In the genomic region with DNA sequence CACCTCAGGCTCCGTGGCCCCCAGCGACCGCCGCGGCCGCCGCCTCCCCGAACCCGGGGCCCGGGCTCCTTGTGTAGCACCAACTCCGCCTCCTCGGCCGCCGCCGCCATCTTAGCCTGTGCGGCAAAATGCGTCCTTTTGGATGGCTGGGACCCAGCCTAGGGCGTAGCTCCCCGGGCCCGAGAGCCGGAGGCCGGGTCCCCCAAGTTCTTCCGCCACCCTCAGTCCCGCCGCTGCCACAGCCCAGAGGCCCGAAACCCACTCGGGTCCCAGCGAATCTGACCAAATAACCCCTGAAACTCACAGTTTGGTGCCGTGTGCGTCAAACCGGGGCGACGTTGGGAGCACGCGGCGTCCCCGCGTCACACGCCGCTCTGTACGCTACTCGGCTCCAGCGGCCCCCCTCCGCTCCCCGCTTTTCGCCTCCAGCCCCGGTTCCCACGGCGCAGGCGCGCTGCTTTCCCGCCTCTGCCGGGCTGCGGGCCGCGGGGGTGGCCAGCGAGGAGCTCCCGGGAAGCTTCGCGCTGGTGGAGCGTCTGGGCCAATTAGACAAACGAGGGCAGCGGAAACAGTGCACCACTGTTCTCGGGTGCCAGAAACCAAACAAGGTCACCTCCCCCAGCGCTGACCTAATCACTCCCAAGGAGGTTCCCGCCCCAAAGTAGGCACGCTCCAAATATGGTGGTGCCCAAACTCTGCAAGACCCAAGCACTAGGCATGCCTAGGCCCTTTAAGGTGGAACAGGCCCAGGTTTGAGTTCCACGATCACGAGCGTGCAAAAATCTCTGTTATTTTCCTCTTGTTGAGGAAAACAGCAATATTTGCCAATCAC, we compare ENCODE assay signal across 1 cellular context.
TF ChIP-seq lines count a peak whose summit lies in the region.

A gene (minus strand): TSS at position 350 of the 832 bp plus-strand sequence. CDS start 39,682 bp downstream, outside the sequence.

TF ChIP-seq in HepG2, 621 proteins besides CTCF, POLR2A, EP300 and RAD21 (continued from another document and continues in another):
- TF ChIP-seq, protein P1, sequence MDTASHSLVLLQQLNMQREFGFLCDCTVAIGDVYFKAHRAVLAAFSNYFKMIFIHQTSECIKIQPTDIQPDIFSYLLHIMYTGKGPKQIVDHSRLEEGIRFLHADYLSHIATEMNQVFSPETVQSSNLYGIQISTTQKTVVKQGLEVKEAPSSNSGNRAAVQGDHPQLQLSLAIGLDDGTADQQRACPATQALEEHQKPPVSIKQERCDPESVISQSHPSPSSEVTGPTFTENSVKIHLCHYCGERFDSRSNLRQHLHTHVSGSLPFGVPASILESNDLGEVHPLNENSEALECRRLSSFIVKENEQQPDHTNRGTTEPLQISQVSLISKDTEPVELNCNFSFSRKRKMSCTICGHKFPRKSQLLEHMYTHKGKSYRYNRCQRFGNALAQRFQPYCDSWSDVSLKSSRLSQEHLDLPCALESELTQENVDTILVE (CRISPR knock-in tag; IDR thresholded peaks at IDR 0.05), result no peak
- TF ChIP-seq ZNF468 (CRISPR knock-in tag; IDR thresholded peaks at IDR 0.05), result no peak
- TF ChIP-seq ZNF841 (CRISPR knock-in tag; IDR thresholded peaks at IDR 0.05; ENCODE audit: borderline replicate concordance), result peak; percentile 82; the same call in 1 of the 2 replicates
- TF ChIP-seq ZNF629 (CRISPR knock-in tag; conservative IDR thresholded peaks at IDR 0.05), result 0 out of 2 replicates have a peak, but pooled peaks have one; percentile 43
- peak; percentile 84 for TF ChIP-seq POLR2G (IDR thresholded peaks at IDR 0.05; ENCODE audit: low read depth, low read length)
- TF ChIP-seq, protein P2, sequence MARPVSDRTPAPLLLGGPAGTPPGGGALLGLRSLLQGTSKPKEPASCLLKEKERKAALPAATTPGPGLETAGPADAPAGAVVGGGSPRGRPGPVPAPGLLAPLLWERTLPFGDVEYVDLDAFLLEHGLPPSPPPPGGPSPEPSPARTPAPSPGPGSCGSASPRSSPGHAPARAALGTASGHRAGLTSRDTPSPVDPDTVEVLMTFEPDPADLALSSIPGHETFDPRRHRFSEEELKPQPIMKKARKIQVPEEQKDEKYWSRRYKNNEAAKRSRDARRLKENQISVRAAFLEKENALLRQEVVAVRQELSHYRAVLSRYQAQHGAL (CRISPR knock-in tag; IDR thresholded peaks at IDR 0.05; ENCODE audit: not compliant biosample characterization), result peak; percentile 36
- TF ChIP-seq ISL2 (CRISPR knock-in tag; IDR thresholded peaks at IDR 0.05), result peak; percentile 70; the same call in 1 of the 2 replicates
- TF ChIP-seq, protein P3, sequence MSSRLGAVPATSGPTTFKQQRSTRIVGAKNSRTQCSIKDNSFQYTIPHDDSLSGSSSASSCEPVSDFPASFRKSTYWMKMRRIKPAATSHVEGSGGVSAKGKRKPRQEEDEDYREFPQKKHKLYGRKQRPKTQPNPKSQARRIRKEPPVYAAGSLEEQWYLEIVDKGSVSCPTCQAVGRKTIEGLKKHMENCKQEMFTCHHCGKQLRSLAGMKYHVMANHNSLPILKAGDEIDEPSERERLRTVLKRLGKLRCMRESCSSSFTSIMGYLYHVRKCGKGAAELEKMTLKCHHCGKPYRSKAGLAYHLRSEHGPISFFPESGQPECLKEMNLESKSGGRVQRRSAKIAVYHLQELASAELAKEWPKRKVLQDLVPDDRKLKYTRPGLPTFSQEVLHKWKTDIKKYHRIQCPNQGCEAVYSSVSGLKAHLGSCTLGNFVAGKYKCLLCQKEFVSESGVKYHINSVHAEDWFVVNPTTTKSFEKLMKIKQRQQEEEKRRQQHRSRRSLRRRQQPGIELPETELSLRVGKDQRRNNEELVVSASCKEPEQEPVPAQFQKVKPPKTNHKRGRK (CRISPR knock-in tag; IDR thresholded peaks at IDR 0.05), result no peak
- TF ChIP-seq ZNF3 (CRISPR knock-in tag; IDR thresholded peaks at IDR 0.05), result no peak
- TF ChIP-seq, protein P4, sequence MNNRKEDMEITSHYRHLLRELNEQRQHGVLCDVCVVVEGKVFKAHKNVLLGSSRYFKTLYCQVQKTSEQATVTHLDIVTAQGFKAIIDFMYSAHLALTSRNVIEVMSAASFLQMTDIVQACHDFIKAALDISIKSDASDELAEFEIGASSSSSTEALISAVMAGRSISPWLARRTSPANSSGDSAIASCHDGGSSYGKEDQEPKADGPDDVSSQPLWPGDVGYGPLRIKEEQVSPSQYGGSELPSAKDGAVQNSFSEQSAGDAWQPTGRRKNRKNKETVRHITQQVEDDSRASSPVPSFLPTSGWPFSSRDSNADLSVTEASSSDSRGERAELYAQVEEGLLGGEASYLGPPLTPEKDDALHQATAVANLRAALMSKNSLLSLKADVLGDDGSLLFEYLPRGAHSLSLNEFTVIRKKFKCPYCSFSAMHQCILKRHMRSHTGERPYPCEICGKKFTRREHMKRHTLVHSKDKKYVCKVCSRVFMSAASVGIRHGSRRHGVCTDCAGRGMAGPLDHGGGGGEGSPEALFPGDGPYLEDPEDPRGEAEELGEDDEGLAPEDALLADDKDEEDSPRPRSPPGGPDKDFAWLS (CRISPR knock-in tag; IDR thresholded peaks at IDR 0.05; ENCODE audit: borderline replicate concordance), result 0 out of 2 replicates have a peak, but pooled peaks have one; percentile 43
- TF ChIP-seq SRSF1 (optimal IDR thresholded peaks at IDR 0.05; ENCODE audit: low read depth, low read length), result no peak
- TF ChIP-seq, protein P5, sequence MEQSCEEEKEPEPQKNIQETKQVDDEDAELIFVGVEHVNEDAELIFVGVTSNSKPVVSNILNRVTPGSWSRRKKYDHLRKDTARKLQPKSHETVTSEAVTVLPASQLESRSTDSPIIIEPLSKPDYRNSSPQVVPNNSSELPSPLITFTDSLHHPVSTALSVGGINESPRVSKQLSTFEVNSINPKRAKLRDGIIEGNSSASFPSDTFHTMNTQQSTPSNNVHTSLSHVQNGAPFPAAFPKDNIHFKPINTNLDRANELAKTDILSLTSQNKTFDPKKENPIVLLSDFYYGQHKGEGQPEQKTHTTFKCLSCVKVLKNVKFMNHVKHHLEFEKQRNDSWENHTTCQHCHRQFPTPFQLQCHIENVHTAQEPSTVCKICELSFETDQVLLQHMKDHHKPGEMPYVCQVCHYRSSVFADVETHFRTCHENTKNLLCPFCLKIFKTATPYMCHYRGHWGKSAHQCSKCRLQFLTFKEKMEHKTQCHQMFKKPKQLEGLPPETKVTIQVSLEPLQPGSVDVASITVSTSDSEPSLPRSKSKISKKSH (CRISPR knock-in tag; IDR thresholded peaks at IDR 0.05; ENCODE audit: borderline replicate concordance), result peak; percentile 92; the same call in 1 of the 2 replicates
- TF ChIP-seq, protein P6, sequence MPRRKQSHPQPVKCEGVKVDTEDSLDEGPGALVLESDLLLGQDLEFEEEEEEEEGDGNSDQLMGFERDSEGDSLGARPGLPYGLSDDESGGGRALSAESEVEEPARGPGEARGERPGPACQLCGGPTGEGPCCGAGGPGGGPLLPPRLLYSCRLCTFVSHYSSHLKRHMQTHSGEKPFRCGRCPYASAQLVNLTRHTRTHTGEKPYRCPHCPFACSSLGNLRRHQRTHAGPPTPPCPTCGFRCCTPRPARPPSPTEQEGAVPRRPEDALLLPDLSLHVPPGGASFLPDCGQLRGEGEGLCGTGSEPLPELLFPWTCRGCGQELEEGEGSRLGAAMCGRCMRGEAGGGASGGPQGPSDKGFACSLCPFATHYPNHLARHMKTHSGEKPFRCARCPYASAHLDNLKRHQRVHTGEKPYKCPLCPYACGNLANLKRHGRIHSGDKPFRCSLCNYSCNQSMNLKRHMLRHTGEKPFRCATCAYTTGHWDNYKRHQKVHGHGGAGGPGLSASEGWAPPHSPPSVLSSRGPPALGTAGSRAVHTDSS (CRISPR knock-in tag; conservative IDR thresholded peaks at IDR 0.05), result no peak
- TF ChIP-seq ZSCAN25 (CRISPR knock-in tag; IDR thresholded peaks at IDR 0.05), result 0 out of 2 replicates have a peak, but pooled peaks have one; percentile 51
- TF ChIP-seq TSC22D2 (CRISPR knock-in tag; IDR thresholded peaks at IDR 0.05; ENCODE audit: borderline replicate concordance), result peak; percentile 74
- peak; percentile 57 for TF ChIP-seq RBM39 (IDR thresholded peaks at IDR 0.05; ENCODE audit: low read depth, low read length, poor library complexity, severe bottlenecking)
- TF ChIP-seq, protein P7, sequence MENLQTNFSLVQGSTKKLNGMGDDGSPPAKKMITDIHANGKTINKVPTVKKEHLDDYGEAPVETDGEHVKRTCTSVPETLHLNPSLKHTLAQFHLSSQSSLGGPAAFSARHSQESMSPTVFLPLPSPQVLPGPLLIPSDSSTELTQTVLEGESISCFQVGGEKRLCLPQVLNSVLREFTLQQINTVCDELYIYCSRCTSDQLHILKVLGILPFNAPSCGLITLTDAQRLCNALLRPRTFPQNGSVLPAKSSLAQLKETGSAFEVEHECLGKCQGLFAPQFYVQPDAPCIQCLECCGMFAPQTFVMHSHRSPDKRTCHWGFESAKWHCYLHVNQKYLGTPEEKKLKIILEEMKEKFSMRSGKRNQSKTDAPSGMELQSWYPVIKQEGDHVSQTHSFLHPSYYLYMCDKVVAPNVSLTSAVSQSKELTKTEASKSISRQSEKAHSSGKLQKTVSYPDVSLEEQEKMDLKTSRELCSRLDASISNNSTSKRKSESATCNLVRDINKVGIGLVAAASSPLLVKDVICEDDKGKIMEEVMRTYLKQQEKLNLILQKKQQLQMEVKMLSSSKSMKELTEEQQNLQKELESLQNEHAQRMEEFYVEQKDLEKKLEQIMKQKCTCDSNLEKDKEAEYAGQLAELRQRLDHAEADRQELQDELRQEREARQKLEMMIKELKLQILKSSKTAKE (CRISPR knock-in tag; IDR thresholded peaks at IDR 0.05; ENCODE audit: borderline replicate concordance), result peak; percentile 67; the same call in 1 of the 2 replicates
- TF ChIP-seq TBX3 (IDR thresholded peaks at IDR 0.05; ENCODE audit: borderline replicate concordance), result no peak
- TF ChIP-seq ZNF737 (CRISPR knock-in tag; IDR thresholded peaks at IDR 0.05; ENCODE audit: borderline replicate concordance), result 0 out of 2 replicates have a peak, but pooled peaks have one; percentile 34
- TF ChIP-seq, protein P8, sequence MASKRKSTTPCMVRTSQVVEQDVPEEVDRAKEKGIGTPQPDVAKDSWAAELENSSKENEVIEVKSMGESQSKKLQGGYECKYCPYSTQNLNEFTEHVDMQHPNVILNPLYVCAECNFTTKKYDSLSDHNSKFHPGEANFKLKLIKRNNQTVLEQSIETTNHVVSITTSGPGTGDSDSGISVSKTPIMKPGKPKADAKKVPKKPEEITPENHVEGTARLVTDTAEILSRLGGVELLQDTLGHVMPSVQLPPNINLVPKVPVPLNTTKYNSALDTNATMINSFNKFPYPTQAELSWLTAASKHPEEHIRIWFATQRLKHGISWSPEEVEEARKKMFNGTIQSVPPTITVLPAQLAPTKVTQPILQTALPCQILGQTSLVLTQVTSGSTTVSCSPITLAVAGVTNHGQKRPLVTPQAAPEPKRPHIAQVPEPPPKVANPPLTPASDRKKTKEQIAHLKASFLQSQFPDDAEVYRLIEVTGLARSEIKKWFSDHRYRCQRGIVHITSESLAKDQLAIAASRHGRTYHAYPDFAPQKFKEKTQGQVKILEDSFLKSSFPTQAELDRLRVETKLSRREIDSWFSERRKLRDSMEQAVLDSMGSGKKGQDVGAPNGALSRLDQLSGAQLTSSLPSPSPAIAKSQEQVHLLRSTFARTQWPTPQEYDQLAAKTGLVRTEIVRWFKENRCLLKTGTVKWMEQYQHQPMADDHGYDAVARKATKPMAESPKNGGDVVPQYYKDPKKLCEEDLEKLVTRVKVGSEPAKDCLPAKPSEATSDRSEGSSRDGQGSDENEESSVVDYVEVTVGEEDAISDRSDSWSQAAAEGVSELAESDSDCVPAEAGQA (IDR thresholded peaks at IDR 0.05; ENCODE audit: low read depth), result no peak; the same call in none of the 2 replicates
- TF ChIP-seq, protein P8 (CRISPR knock-in tag; IDR thresholded peaks at IDR 0.05; ENCODE audit: borderline replicate concordance), result peak; percentile 85
- TF ChIP-seq SRY (CRISPR knock-in tag; IDR thresholded peaks at IDR 0.05), result peak; percentile 38; the same call in 1 of the 2 replicates
- TF ChIP-seq, protein P9, sequence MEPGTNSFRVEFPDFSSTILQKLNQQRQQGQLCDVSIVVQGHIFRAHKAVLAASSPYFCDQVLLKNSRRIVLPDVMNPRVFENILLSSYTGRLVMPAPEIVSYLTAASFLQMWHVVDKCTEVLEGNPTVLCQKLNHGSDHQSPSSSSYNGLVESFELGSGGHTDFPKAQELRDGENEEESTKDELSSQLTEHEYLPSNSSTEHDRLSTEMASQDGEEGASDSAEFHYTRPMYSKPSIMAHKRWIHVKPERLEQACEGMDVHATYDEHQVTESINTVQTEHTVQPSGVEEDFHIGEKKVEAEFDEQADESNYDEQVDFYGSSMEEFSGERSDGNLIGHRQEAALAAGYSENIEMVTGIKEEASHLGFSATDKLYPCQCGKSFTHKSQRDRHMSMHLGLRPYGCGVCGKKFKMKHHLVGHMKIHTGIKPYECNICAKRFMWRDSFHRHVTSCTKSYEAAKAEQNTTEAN (CRISPR knock-in tag; conservative IDR thresholded peaks at IDR 0.05), result peak; percentile 62; the same call in 1 of the 2 replicates
- TF ChIP-seq, protein P10, sequence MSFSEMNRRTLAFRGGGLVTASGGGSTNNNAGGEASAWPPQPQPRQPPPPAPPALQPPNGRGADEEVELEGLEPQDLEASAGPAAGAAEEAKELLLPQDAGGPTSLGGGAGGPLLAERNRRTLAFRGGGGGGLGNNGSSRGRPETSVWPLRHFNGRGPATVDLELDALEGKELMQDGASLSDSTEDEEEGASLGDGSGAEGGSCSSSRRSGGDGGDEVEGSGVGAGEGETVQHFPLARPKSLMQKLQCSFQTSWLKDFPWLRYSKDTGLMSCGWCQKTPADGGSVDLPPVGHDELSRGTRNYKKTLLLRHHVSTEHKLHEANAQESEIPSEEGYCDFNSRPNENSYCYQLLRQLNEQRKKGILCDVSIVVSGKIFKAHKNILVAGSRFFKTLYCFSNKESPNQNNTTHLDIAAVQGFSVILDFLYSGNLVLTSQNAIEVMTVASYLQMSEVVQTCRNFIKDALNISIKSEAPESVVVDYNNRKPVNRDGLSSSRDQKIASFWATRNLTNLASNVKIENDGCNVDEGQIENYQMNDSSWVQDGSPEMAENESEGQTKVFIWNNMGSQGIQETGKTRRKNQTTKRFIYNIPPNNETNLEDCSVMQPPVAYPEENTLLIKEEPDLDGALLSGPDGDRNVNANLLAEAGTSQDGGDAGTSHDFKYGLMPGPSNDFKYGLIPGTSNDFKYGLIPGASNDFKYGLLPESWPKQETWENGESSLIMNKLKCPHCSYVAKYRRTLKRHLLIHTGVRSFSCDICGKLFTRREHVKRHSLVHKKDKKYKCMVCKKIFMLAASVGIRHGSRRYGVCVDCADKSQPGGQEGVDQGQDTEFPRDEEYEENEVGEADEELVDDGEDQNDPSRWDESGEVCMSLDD (CRISPR knock-in tag; IDR thresholded peaks at IDR 0.05; ENCODE audit: borderline replicate concordance), result peak; percentile 87
